11 cellular contexts compared by ENCODE assay signal in genomic region chr13:50713849-50714248, GRCh38.
DNase-seq lines count a peak whose midpoint lies in the region; ATAC-seq and TF ChIP-seq lines count a peak whose summit lies in the region.
"Had no signal": no experiment of that assay in that cellular context is flagged by ENCODE, and none has a peak within 500 bp of the region (broad histone marks: within the 10 kb centered on the region; RNA-seq: fewer than 3 reads in every experiment).

No MANE protein-coding gene starts in this region.

- peak overlapping the region in 1 of 2 donors; percentile 72 for H3K27ac Mint-ChIP-seq in T-cell

- POLR2A ChIA-PET in T-cell (lab: Charles Lee) = no interaction called here

- no peaks in the 10 kb centered on the region for H3K36me3 Mint-ChIP-seq in T-cell

- no peaks in the 10 kb centered on the region for H3K9me3 ChIP-seq in heart left ventricle
- H3K9me3 ChIP-seq: pancreas had no signal

- H3K9me3 Mint-ChIP-seq in T-cell = no peaks in the 10 kb centered on the region

- no peak for TF ChIP-seq POLR2A in heart left ventricle (IDR thresholded peaks at IDR 0.05)

- no peaks in the 10 kb centered on the region for H3K36me3 ChIP-seq in heart left ventricle
- H3K36me3 ChIP-seq: pancreas had no signal

- no peak for TF ChIP-seq CTCF in heart left ventricle (IDR thresholded peaks at IDR 0.05)

- CTCF ChIA-PET in T-cell (lab: Charles Lee) = interaction anchor here in 1 of 2 donors (1.4 kb wide), 1 partner anchor 28 kb away, joined by 3 read pairs; no protein-coding TSS in a partner anchor

- intact Hi-C loops in heart left ventricle (cut with DNase I) = no loop called here

- peak overlapping the region in 1 of 12 donors; percentile 83 for H3K27ac ChIP-seq in heart left ventricle
- H3K27ac ChIP-seq: 22Rv1, pancreas, VCaP had no signal

- H3K27me3 ChIP-seq in heart left ventricle = no peaks in the 10 kb centered on the region
- H3K27me3 ChIP-seq: pancreas had no signal

- peaks cover 0 to 63% (median 5%) of the 10 kb centered on the region in 12 donors for H3K4me1 ChIP-seq in heart left ventricle
- H3K4me1 ChIP-seq: pancreas had no signal

- peak overlapping the region; percentile 58 to 79 (median 72) for H3K4me3 Mint-ChIP-seq in T-cell

- ATAC-seq in HG02759 (IDR thresholded peaks at IDR 0.05; ENCODE audit: unreplicated experiment) (peak; percentile 66), T-cell (replicated peaks in 1 of 4) (peak; percentile 63 to 90 (median 77)), heart left ventricle (peak; percentile 39 to 82 (median 70)), GM21381 (IDR thresholded peaks at IDR 0.05; ENCODE audit: unreplicated experiment) (no peak)

- DNase-seq in DMS79 treated with DMSO at 0.1 percent for 48 hours (lab: John Stamatoyannopoulos, UW) = peak; percentile 8
- DNase-seq in DMS79 (lab: John Stamatoyannopoulos, UW) = no peak
- peak in 6 of 34 experiments; percentile 2 to 15 (median 5) for DNase-seq in T-cell
- no peak for DNase-seq in heart left ventricle
- DNase-seq in NCI-H2171 treated with DMSO at 0.1 percent for 48 hours (lab: John Stamatoyannopoulos, UW) = no peak
- no peak for DNase-seq in HPDE6-E6E7 (ENCODE audit: extremely low spot score)
- DNase-seq: pancreas had no signal

- peaks cover 18 to 33% (median 31%) of the 10 kb centered on the region in 3 donors for H3K4me1 Mint-ChIP-seq in T-cell

- H3K4me3 ChIP-seq in heart left ventricle = peak overlapping the region in 1 of 12 donors; percentile 30
- H3K4me3 ChIP-seq: pancreas had no signal

- 83 to 94% (median 92%) methylated on average over 8 of the region's 8 CpGs for WGBS in heart left ventricle, 4 donors

- peaks cover 0 to 4% of the 10 kb centered on the region in 2 donors for H3K27me3 Mint-ChIP-seq in T-cell
